In genomic region chr16:79901522-79901921, GRCh38 we compare ENCODE assay signal across 8 cellular contexts.
"Had no signal": no experiment of that assay in that cellular context is flagged by ENCODE, and none has a peak within 500 bp of the region (broad histone marks: within the 10 kb centered on the region; RNA-seq: fewer than 3 reads in every experiment).

No MANE protein-coding gene starts in this region.

- ATAC-seq: GM12878 had no signal

- FAIRE-seq: G401.6, GM12878, GM12891, GM12892, GM18507, GM19239 had no signal

- DNase-seq: GDM1, GF-D8 had no signal

- H3K4me3 ChIP-seq: GM12878 had no signal
